In genomic region chr17:8091033-8091687, GRCh38 we compare ENCODE assay signal across 19 cellular contexts. TPM values are rescaled to one million over a fixed set of nuclear protein-coding genes. Genes with fewer than 3 reads are reported as not detected.
A peak's percentile ranks its signal among the peaks of the same experiment; 100 is the strongest.
DNase-seq lines count a peak whose midpoint lies in the region; ATAC-seq lines count a peak whose summit lies in the region.
"Had no signal": no experiment of that assay in that cellular context is flagged by ENCODE, and none has a peak within 500 bp of the region (broad histone marks: within the 10 kb centered on the region; RNA-seq: fewer than 3 reads in every experiment).

No MANE protein-coding gene starts in this region.

- H3K9ac ChIP-seq in BLaER1 treated with 17β-estradiol and CSF1 and Interleukin-3, amounts not matched to agents 10 nM and 100 nM, result peak overlapping the region in 4 of 11 experiments; percentile 20 to 35 (median 28); a peak in 4 of 22 replicates

- peak; percentile 55 for DNase-seq in GM19240 (ENCODE audit: insufficient read length, low spot score)
- no peak for DNase-seq in T-helper 17 cell
- no peak for DNase-seq in activated naive CD8-positive, alpha-beta T cell treated with anti-CD3 and anti-CD28 coated beads, Interleukin-2, amount 50 U/mL, for 24 hours
- DNase-seq in cortex of kidney (lab: John Stamatoyannopoulos, UW), result no peak
- DNase-seq in GDM1 (lab: John Stamatoyannopoulos, UW), result no peak
- DNase-seq in MG63, result no peak
- DNase-seq: aorta, Caco-2, OCI-M1, upper lobe of right lung had no signal

- H3K27ac ChIP-seq in BLaER1 treated with 17β-estradiol and CSF1 and Interleukin-3, amounts not matched to agents 10 nM and 100 nM, result peak overlapping the region in 9 of 11 experiments; percentile 6 to 70 (median 55); a peak in 15 of 22 replicates
- H3K27ac ChIP-seq: A549, HL-60, pancreas, upper lobe of right lung had no signal

- peak overlapping the region; percentile 55 for H3K4me3 Mint-ChIP-seq in T-helper 17 cell
- no peak overlapping the region for H3K4me3 Mint-ChIP-seq in activated naive CD8-positive, alpha-beta T cell treated with anti-CD3 and anti-CD28 coated beads, Interleukin-2, amount 50 U/mL, for 24 hours
- H3K4me3 Mint-ChIP-seq: activated T-helper 17 cell treated with anti-CD3 and anti-CD28 coated beads, Interleukin-2, amount 50 U/mL, for 72 hours had no signal

- no peak overlapping the region for H3K27ac Mint-ChIP-seq in T-helper 17 cell
- no peak overlapping the region for H3K27ac Mint-ChIP-seq in activated naive CD8-positive, alpha-beta T cell treated with anti-CD3 and anti-CD28 coated beads, Interleukin-2, amount 50 U/mL, for 24 hours
- H3K27ac Mint-ChIP-seq: activated T-helper 17 cell treated with anti-CD3 and anti-CD28 coated beads, Interleukin-2, amount 50 U/mL, for 72 hours had no signal

- H3K4me2 ChIP-seq in BLaER1 treated with 17β-estradiol and CSF1 and Interleukin-3, amounts not matched to agents 10 nM and 100 nM, result peak overlapping the region; percentile 71 to 85 (median 79)
- H3K4me2 ChIP-seq: A549 had no signal

- H3K27me3 Mint-ChIP-seq in T-helper 17 cell, result peaks cover 46% of the 10 kb centered on the region
- H3K27me3 Mint-ChIP-seq in activated naive CD8-positive, alpha-beta T cell treated with anti-CD3 and anti-CD28 coated beads, Interleukin-2, amount 50 U/mL, for 24 hours, result peaks cover 19% of the 10 kb centered on the region

- no peaks in the 10 kb centered on the region for H3K9me3 Mint-ChIP-seq in activated naive CD8-positive, alpha-beta T cell treated with anti-CD3 and anti-CD28 coated beads, Interleukin-2, amount 50 U/mL, for 24 hours
- H3K9me3 Mint-ChIP-seq: activated T-helper 17 cell treated with anti-CD3 and anti-CD28 coated beads, Interleukin-2, amount 50 U/mL, for 72 hours had no signal

- no peaks in the 10 kb centered on the region for H4K20me1 ChIP-seq in BLaER1 treated with 17β-estradiol and CSF1 and Interleukin-3, amounts not matched to agents 10 nM and 100 nM

- H3K4me1 Mint-ChIP-seq in T-helper 17 cell, result peaks cover 6% of the 10 kb centered on the region
- peaks cover 14% of the 10 kb centered on the region for H3K4me1 Mint-ChIP-seq in activated naive CD8-positive, alpha-beta T cell treated with anti-CD3 and anti-CD28 coated beads, Interleukin-2, amount 50 U/mL, for 24 hours

- H3K9me3 ChIP-seq in BLaER1 treated with 17β-estradiol and CSF1 and Interleukin-3, amounts not matched to agents 10 nM and 100 nM (replicated peaks in 1 of 11), result no peaks in the 10 kb centered on the region
- no peaks in the 10 kb centered on the region for H3K9me3 ChIP-seq in T-helper 17 cell (ENCODE audit: control insufficient read depth, low read length, poor library complexity, severe bottlenecking)
- H3K9me3 ChIP-seq in MG63, result no peaks in the 10 kb centered on the region
- H3K9me3 ChIP-seq: A549, Caco-2, pancreas, upper lobe of right lung had no signal

- H3K4me1 ChIP-seq in BLaER1 treated with 17β-estradiol and CSF1 and Interleukin-3, amounts not matched to agents 10 nM and 100 nM, result peaks cover 31 to 56% (median 40%) of the 10 kb centered on the region in 10 experiments
- H3K4me1 ChIP-seq: A549, Caco-2, pancreas, upper lobe of right lung had no signal

- no peak overlapping the region for H3K4me3 ChIP-seq in BLaER1 treated with 17β-estradiol and CSF1 and Interleukin-3, amounts not matched to agents 10 nM and 100 nM
- H3K4me3 ChIP-seq in MG63, result no peak overlapping the region
- H3K4me3 ChIP-seq: A549, pancreas, upper lobe of right lung had no signal

- peak; percentile 73 for ATAC-seq in HG03135 (IDR thresholded peaks at IDR 0.05; ENCODE audit: unreplicated experiment)
- peak; percentile 35 for ATAC-seq in T-helper 17 cell
- no peak for ATAC-seq in activated naive CD8-positive, alpha-beta T cell treated with anti-CD3 and anti-CD28 coated beads, Interleukin-2, amount 50 U/mL, for 24 hours
- ATAC-seq: A549; activated T-helper 17 cell treated with anti-CD3 and anti-CD28 coated beads, Interleukin-2, amount 50 U/mL, for 72 hours; pancreas; upper lobe of right lung had no signal

- H3K36me3 Mint-ChIP-seq in T-helper 17 cell (ENCODE audit: low read depth), result no peaks in the 10 kb centered on the region
- no peaks in the 10 kb centered on the region for H3K36me3 Mint-ChIP-seq in activated naive CD8-positive, alpha-beta T cell treated with anti-CD3 and anti-CD28 coated beads, Interleukin-2, amount 50 U/mL, for 24 hours (ENCODE audit: low read depth)

- H3K27me3 ChIP-seq in BLaER1 treated with 17β-estradiol and CSF1 and Interleukin-3, amounts not matched to agents 10 nM and 100 nM, result no peaks in the 10 kb centered on the region
- H3K27me3 ChIP-seq in MG63, result peaks cover 13% of the 10 kb centered on the region
- H3K27me3 ChIP-seq: pancreas had no signal

- no peaks in the 10 kb centered on the region for H3K36me3 ChIP-seq in BLaER1 treated with 17β-estradiol and CSF1 and Interleukin-3, amounts not matched to agents 10 nM and 100 nM
- H3K36me3 ChIP-seq in MG63, result no peaks in the 10 kb centered on the region
- H3K36me3 ChIP-seq: pancreas, upper lobe of right lung had no signal

RNA-seq across cellular contexts. Expression of gene ALOX12B, which starts 3.6 kb away (rescaled TPM):
- not detected for total RNA-seq in T-helper 17 cell
- total RNA-seq in MG63 (2014; rRNA removed; shearing (Covaris generic); ENCODE audit: low replicate concordance), result not detected in 2 replicates
- total RNA-seq: aorta; dermis microvascular lymphatic vessel endothelial cell; M059J; T-helper 1 cell treated with Interleukin-12 subunit alpha and Interleukin-12 subunit beta and Interleukin-4 antibody, amounts not matched to agents 30 ng/mL and 1 ng/mL, for 36 hours; upper lobe of right lung had no signal

RNA-seq across cellular contexts. Expression of gene ALOXE3, which starts 27.2 kb away (rescaled TPM):
- not detected for total RNA-seq in T-helper 17 cell
- not detected in 2 replicates for total RNA-seq in MG63 (2014; rRNA removed; shearing (Covaris generic); ENCODE audit: low replicate concordance)
- total RNA-seq: aorta; Caco-2; dermis microvascular lymphatic vessel endothelial cell; pancreas; T-helper 1 cell treated with Interleukin-12 subunit alpha and Interleukin-12 subunit beta and Interleukin-4 antibody, amounts not matched to agents 30 ng/mL and 1 ng/mL, for 36 hours; upper lobe of right lung had no signal

RNA-seq across cellular contexts. Expression of gene HES7, which starts 32.7 kb away (rescaled TPM):
- total RNA-seq in T-helper 17 cell, result not detected
- not detected in 2 replicates for total RNA-seq in MG63 (2014; rRNA removed; shearing (Covaris generic); ENCODE audit: low replicate concordance)
- total RNA-seq: Caco-2, pancreas, upper lobe of right lung had no signal

RNA-seq across cellular contexts. Expression of gene ALOX15B, which starts 52.3 kb away (rescaled TPM):
- total RNA-seq in T-helper 17 cell, result not detected
- not detected in 2 replicates for total RNA-seq in MG63 (2014; rRNA removed; shearing (Covaris generic); ENCODE audit: low replicate concordance)
- total RNA-seq: Caco-2; dermis microvascular lymphatic vessel endothelial cell; M059J; T-helper 1 cell treated with Interleukin-12 subunit alpha and Interleukin-12 subunit beta and Interleukin-4 antibody, amounts not matched to agents 30 ng/mL and 1 ng/mL, for 36 hours had no signal
